In the genomic region with DNA sequence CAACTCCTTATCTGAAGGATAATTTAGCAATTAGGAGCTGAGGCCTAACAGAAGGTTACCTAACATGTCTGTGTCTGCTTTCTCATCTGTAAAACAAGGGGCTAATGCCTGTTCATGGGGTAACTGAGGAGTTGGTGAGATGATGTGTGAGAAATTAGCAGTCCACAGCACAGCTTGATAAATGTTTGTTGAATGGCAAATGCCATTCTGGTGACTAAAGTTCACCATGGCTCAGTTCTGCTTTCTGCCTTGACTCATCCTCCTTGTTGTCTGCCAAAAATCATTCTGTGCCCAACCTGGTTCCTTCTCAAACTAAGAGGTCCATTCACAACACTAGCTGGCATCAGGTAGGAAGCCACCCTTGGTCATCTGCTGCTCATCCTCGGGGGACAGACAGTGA, we compare ENCODE assay signal across 13 cellular contexts.
DNase-seq lines count a peak whose midpoint lies in the region; ATAC-seq lines count a peak whose summit lies in the region.
"Had no signal": no experiment of that assay in that cellular context is flagged by ENCODE, and none has a peak within 500 bp of the region (broad histone marks: within the 10 kb centered on the region; RNA-seq: fewer than 3 reads in every experiment).

No MANE protein-coding gene starts in this region.

- no peaks in the 10 kb centered on the region for H3K36me3 Mint-ChIP-seq in activated naive CD4-positive, alpha-beta T cell treated with anti-CD3 and anti-CD28 coated beads, Interleukin-2, amount 10 ng/mL, durations not matched to agents 7 days and 5 days

- no peak overlapping the region for H3K4me3 Mint-ChIP-seq in activated naive CD4-positive, alpha-beta T cell treated with anti-CD3 and anti-CD28 coated beads, Interleukin-2, amount 10 ng/mL, durations not matched to agents 7 days and 5 days
- H3K4me3 Mint-ChIP-seq: activated CD4-positive, alpha-beta T cell treated with anti-CD3 and anti-CD28 coated beads, Interleukin-2, amount 10 ng/mL, durations not matched to agents 24 days and 14 days; activated naive CD4-positive, alpha-beta T cell treated with anti-CD3 and anti-CD28 coated beads, Interleukin-2, amount 50 U/mL, for 24 hours had no signal

- peaks cover 15% of the 10 kb centered on the region for H3K4me1 ChIP-seq in adipocyte (ENCODE audit: control insufficient read depth, insufficient read depth, low read length)

- H3K4me1 Mint-ChIP-seq in activated naive CD4-positive, alpha-beta T cell treated with anti-CD3 and anti-CD28 coated beads, Interleukin-2, amount 10 ng/mL, durations not matched to agents 7 days and 5 days: no peaks in the 10 kb centered on the region
- H3K4me1 Mint-ChIP-seq: activated CD4-positive, alpha-beta T cell treated with anti-CD3 and anti-CD28 coated beads, Interleukin-2, amount 10 ng/mL, durations not matched to agents 24 days and 14 days; activated naive CD4-positive, alpha-beta T cell treated with anti-CD3 and anti-CD28 coated beads, Interleukin-2, amount 50 U/mL, for 24 hours had no signal

- no peak for ATAC-seq in HG03097 (IDR thresholded peaks at IDR 0.05; ENCODE audit: low FRiP score, unreplicated experiment)

- no peaks in the 10 kb centered on the region for H3K27me3 ChIP-seq in adipocyte (replicated peaks; ENCODE audit: control insufficient read depth, insufficient read depth, low read length)
- H3K27me3 ChIP-seq: sigmoid colon, vagina had no signal

- intact Hi-C loops in posterior cingulate gyrus (cut with DNase I): no loop called here

- H3K27me3 Mint-ChIP-seq in activated naive CD4-positive, alpha-beta T cell treated with anti-CD3 and anti-CD28 coated beads, Interleukin-2, amount 10 ng/mL, durations not matched to agents 7 days and 5 days: no peaks in the 10 kb centered on the region
- H3K27me3 Mint-ChIP-seq: activated CD4-positive, alpha-beta T cell treated with anti-CD3 and anti-CD28 coated beads, Interleukin-2, amount 10 ng/mL, durations not matched to agents 24 days and 14 days; activated naive CD4-positive, alpha-beta T cell treated with anti-CD3 and anti-CD28 coated beads, Interleukin-2, amount 50 U/mL, for 24 hours had no signal

- H3K4me3 ChIP-seq in adipocyte (ENCODE audit: low read length): no peak overlapping the region
- H3K4me3 ChIP-seq: sigmoid colon, SK-N-MC, vagina had no signal

- CTCF ChIA-PET in activated naive CD4-positive, alpha-beta T cell treated with anti-CD3 and anti-CD28 coated beads, Interleukin-2, amount 10 ng/mL, durations not matched to agents 7 days and 5 days (lab: Charles Lee): no interaction called here

- peaks cover 11% of the 10 kb centered on the region for H3K9me3 Mint-ChIP-seq in activated naive CD4-positive, alpha-beta T cell treated with anti-CD3 and anti-CD28 coated beads, Interleukin-2, amount 10 ng/mL, durations not matched to agents 7 days and 5 days

- peaks cover 15% of the 10 kb centered on the region for H3K9me3 ChIP-seq in adipocyte (ENCODE audit: control insufficient read depth, low read length)
- H3K9me3 ChIP-seq: sigmoid colon had no signal

- H3K27ac Mint-ChIP-seq in activated naive CD4-positive, alpha-beta T cell treated with anti-CD3 and anti-CD28 coated beads, Interleukin-2, amount 10 ng/mL, durations not matched to agents 7 days and 5 days: no peak overlapping the region
- H3K27ac Mint-ChIP-seq: activated CD4-positive, alpha-beta T cell treated with anti-CD3 and anti-CD28 coated beads, Interleukin-2, amount 10 ng/mL, durations not matched to agents 24 days and 14 days; activated naive CD4-positive, alpha-beta T cell treated with anti-CD3 and anti-CD28 coated beads, Interleukin-2, amount 50 U/mL, for 24 hours had no signal

- H3K9ac ChIP-seq in adipocyte (ENCODE audit: low read length): no peak overlapping the region

- peak; percentile 83 for DNase-seq in HT1080 (ENCODE audit: low read depth)
- peak; percentile 66 for DNase-seq in adipocyte (ENCODE audit: low read depth)
- DNase-seq in glomerular visceral epithelial cell (ENCODE audit: extremely low spot score): peak; percentile 84
- DNase-seq in activated naive CD4-positive, alpha-beta T cell treated with anti-CD3 and anti-CD28 coated beads, Interleukin-2, amount 10 ng/mL, durations not matched to agents 7 days and 5 days: no peak
- no peak for DNase-seq in HuH-7 (ENCODE audit: low spot score)
- DNase-seq in posterior cingulate gyrus: no peak
- DNase-seq: activated CD4-positive, alpha-beta T cell treated with anti-CD3 and anti-CD28 coated beads, Interleukin-2, amount 10 ng/mL, durations not matched to agents 24 days and 14 days; KG1; sigmoid colon had no signal

- H3K36me3 ChIP-seq in adipocyte (ENCODE audit: control insufficient read depth, insufficient read depth, low read length, severe bottlenecking): no peaks in the 10 kb centered on the region
- H3K36me3 ChIP-seq: sigmoid colon, vagina had no signal

Comparison
In these comparisons a context has a peak if more than half of its experiments do, and no peak if none do; other contexts are left out.
1. DNase-seq: peak in HT1080 (single experiment), adipocyte (single experiment) and glomerular visceral epithelial cell (single experiment); none in activated naive CD4-positive, alpha-beta T cell treated with anti-CD3 and anti-CD28 coated beads, Interleukin-2, amount 10 ng/mL, durations not matched to agents 7 days and 5 days (single experiment), HuH-7 (single experiment) and posterior cingulate gyrus (0 of 10).